In the genomic region with DNA sequence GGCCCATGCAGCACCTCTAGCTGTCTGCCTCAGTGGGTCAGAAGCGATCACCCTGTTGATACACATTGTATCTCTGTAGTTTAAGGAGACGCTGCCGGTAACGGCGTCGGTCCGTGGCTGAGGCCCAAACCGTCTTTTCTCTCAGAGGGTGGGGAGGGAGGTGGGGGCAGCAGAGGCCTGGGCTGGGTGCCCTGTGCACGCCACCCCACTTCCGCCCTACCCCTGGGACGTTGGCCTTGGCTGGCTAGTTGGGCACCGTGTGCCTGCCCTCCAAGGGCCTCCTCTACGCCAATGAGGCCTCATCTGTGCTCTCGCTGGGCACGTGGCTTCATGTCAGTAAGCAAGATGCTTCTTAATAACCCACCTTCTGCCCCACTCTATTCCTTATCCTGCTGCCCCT, we compare ENCODE assay signal across 13 cellular contexts. TPM values are rescaled to one million over a fixed set of nuclear protein-coding genes. Genes with fewer than 3 reads are reported as not detected.
DNase-seq lines count a peak whose midpoint lies in the region; ATAC-seq, FAIRE-seq and TF ChIP-seq lines count a peak whose summit lies in the region.
"Had no signal": no experiment of that assay in that cellular context is flagged by ENCODE, and none has a peak within 500 bp of the region (broad histone marks: within the 10 kb centered on the region; RNA-seq: fewer than 3 reads in every experiment).

No MANE protein-coding gene starts in this region.

- H3K4me3 Mint-ChIP-seq in activated CD4-positive, alpha-beta memory T cell treated with anti-CD3 and anti-CD28 coated beads, Interleukin-2, amount 10 ng/mL, durations not matched to agents 7 days and 5 days, result no peak overlapping the region
- H3K4me3 Mint-ChIP-seq: nephron had no signal

- in situ Hi-C loops in brain microvascular endothelial cell (cut with HindIII; ENCODE audit: low pct_ligation_motif_present, low sequenced_read_pairs), result no loop called here

- H3K4me3 ChIP-seq in keratinocyte (ENCODE audit: control insufficient read depth in 2 of 3, extremely low read depth in 1 of 3, insufficient read depth in 2 of 3, low read depth in 1 of 3, low read length in 3 of 3) (no peak overlapping the region), suprapubic skin (no peak overlapping the region), brain microvascular endothelial cell (ENCODE audit: low read depth, low read length) (no peak overlapping the region)

- peak; percentile 23 for DNase-seq in activated T-cell treated with anti-CD3 and anti-CD28 coated beads, Interleukin-2, amount 50 U/mL, for 1 hour
- DNase-seq in activated T-cell treated with anti-CD3 and anti-CD28 coated beads for 4 hours (no peak), keratinocyte (ENCODE audit: low read depth, low spot score) (peak; percentile 23), suprapubic skin (ENCODE audit: low spot score in 2 of 2) (peak in 1 of 2 donors; percentile 8), amygdala (lab: John Stamatoyannopoulos, UW) (no peak), brain microvascular endothelial cell (no peak)
- no peak for DNase-seq in activated CD4-positive, alpha-beta memory T cell treated with anti-CD3 and anti-CD28 coated beads, Interleukin-2, amount 10 ng/mL, durations not matched to agents 7 days and 5 days
- DNase-seq: DMS79 treated with DMSO at 0.1 percent for 48 hours, HCEC 1CT, islet precursor cell, NCI-H2227 treated with DMSO at 0.1 percent for 48 hours had no signal

- no peak for TF ChIP-seq POLR2A in suprapubic skin (IDR thresholded peaks at IDR 0.05)

- no peaks in the 10 kb centered on the region for H3K9me3 ChIP-seq in keratinocyte (ENCODE audit: control insufficient read depth, low read depth, low read length)
- no peaks in the 10 kb centered on the region for H3K9me3 ChIP-seq in suprapubic skin

- no peak for TF ChIP-seq EP300 in suprapubic skin (IDR thresholded peaks at IDR 0.05)

- H3K36me3 Mint-ChIP-seq in activated CD4-positive, alpha-beta memory T cell treated with anti-CD3 and anti-CD28 coated beads, Interleukin-2, amount 10 ng/mL, durations not matched to agents 7 days and 5 days (ENCODE audit: low read depth), result peaks cover 46% of the 10 kb centered on the region

- ATAC-seq in HG03460 (IDR thresholded peaks at IDR 0.05; ENCODE audit: unreplicated experiment), result no peak

- H3K4me1 Mint-ChIP-seq in activated CD4-positive, alpha-beta memory T cell treated with anti-CD3 and anti-CD28 coated beads, Interleukin-2, amount 10 ng/mL, durations not matched to agents 7 days and 5 days, result peaks cover 44% of the 10 kb centered on the region

- H3K79me2 ChIP-seq in keratinocyte (ENCODE audit: control insufficient read depth, insufficient read depth, low read length), result peaks cover 35% of the 10 kb centered on the region

- dilution Hi-C loops in keratinocyte (cut with MboI; ENCODE audit: extremely low pct_ligation_motif_present, low sequenced_read_pairs), result no loop called here

- H3K36me3 ChIP-seq in keratinocyte (ENCODE audit: control insufficient read depth in 2 of 2, extremely low read depth in 1 of 2, insufficient read depth in 2 of 2, low read length in 2 of 2) (peaks cover 36 to 43% of the 10 kb centered on the region in 2 experiments), suprapubic skin (peaks cover 47% of the 10 kb centered on the region), brain microvascular endothelial cell (replicated peaks) (peaks cover 57% of the 10 kb centered on the region)

- H4K20me1 ChIP-seq in keratinocyte (ENCODE audit: control insufficient read depth, extremely low read depth, insufficient read depth, low read length), result peaks cover 22% of the 10 kb centered on the region

- no peak for FAIRE-seq in keratinocyte (lab: Jason Lieb, UNC)

- peaks cover 8% of the 10 kb centered on the region for H3K9me1 ChIP-seq in keratinocyte (ENCODE audit: control insufficient read depth, extremely low read depth, insufficient read depth, low read length)

- no peak overlapping the region for H3K27ac ChIP-seq in keratinocyte (ENCODE audit: control insufficient read depth, insufficient read depth, low read length)
- peak overlapping the region; percentile 80 for H3K27ac ChIP-seq in suprapubic skin
- H3K27ac ChIP-seq in brain microvascular endothelial cell, result no peak overlapping the region

- no peak overlapping the region for H2AFZ ChIP-seq in keratinocyte (ENCODE audit: control insufficient read depth, low read length)

- H3K9ac ChIP-seq in keratinocyte (ENCODE audit: control insufficient read depth, extremely low read depth, insufficient read depth, low read length), result no peak overlapping the region

- TF ChIP-seq CTCF in keratinocyte (optimal IDR thresholded peaks at IDR 0.05 in 1 of 3, IDR thresholded peaks at IDR 0.05 in 1 of 3, conservative IDR thresholded peaks at IDR 0.05 in 1 of 3; ENCODE audit: extremely low read depth in 1 of 3, insufficient read depth in 2 of 3, low read length in 3 of 3), result no peak
- no peak for TF ChIP-seq CTCF in suprapubic skin (IDR thresholded peaks at IDR 0.05)
- no peak for TF ChIP-seq CTCF in brain microvascular endothelial cell (IDR thresholded peaks at IDR 0.05; ENCODE audit: low read depth, low read length, missing control alignments)

- H3K27ac Mint-ChIP-seq in activated CD4-positive, alpha-beta memory T cell treated with anti-CD3 and anti-CD28 coated beads, Interleukin-2, amount 10 ng/mL, durations not matched to agents 7 days and 5 days, result peak overlapping the region; percentile 0
- H3K27ac Mint-ChIP-seq: nephron had no signal

- H3K4me1 ChIP-seq in keratinocyte (ENCODE audit: control insufficient read depth, extremely low read depth, insufficient read depth, low read length) (peaks cover 67% of the 10 kb centered on the region), suprapubic skin (peaks cover 76% of the 10 kb centered on the region)

- WGBS in suprapubic skin, result 61% methylated on average over 14 of the region's 15 CpGs

- no peaks in the 10 kb centered on the region for H3K27me3 Mint-ChIP-seq in activated CD4-positive, alpha-beta memory T cell treated with anti-CD3 and anti-CD28 coated beads, Interleukin-2, amount 10 ng/mL, durations not matched to agents 7 days and 5 days

- H3K4me2 ChIP-seq in keratinocyte (ENCODE audit: control insufficient read depth, extremely low read depth, insufficient read depth, low read depth, low read length), result no peak overlapping the region

- H3K27me3 ChIP-seq in keratinocyte (ENCODE audit: control insufficient read depth, extremely low read depth, insufficient read depth, low read length), result no peaks in the 10 kb centered on the region
- no peaks in the 10 kb centered on the region for H3K27me3 ChIP-seq in suprapubic skin
- H3K27me3 ChIP-seq in brain microvascular endothelial cell (replicated peaks), result no peaks in the 10 kb centered on the region

- H3K9me3 Mint-ChIP-seq in activated CD4-positive, alpha-beta memory T cell treated with anti-CD3 and anti-CD28 coated beads, Interleukin-2, amount 10 ng/mL, durations not matched to agents 7 days and 5 days, result no peaks in the 10 kb centered on the region
- H3K9me3 Mint-ChIP-seq: nephron had no signal

- CTCF ChIA-PET in activated CD4-positive, alpha-beta memory T cell treated with anti-CD3 and anti-CD28 coated beads, Interleukin-2, amount 10 ng/mL, durations not matched to agents 7 days and 5 days (lab: Charles Lee), result interaction anchor here (1.2 to 4.4 kb wide), 2 partner anchors 9 to 23 kb away, joined by 3 to 64 read pairs; no protein-coding TSS in a partner anchor

- POLR2A ChIA-PET in activated CD4-positive, alpha-beta memory T cell treated with anti-CD3 and anti-CD28 coated beads, Interleukin-2, amount 10 ng/mL, durations not matched to agents 7 days and 5 days (lab: Charles Lee), result interaction anchor here (7.5 kb wide), 1 partner anchor 9 kb away, joined by 99 read pairs; a partner anchor contains a TSS

RNA-seq across cellular contexts. Expression of a gene that starts 9.4 kb away (rescaled TPM):
- total RNA-seq in activated CD4-positive, alpha-beta memory T cell treated with anti-CD3 and anti-CD28 coated beads, Interleukin-2, amount 10 ng/mL, durations not matched to agents 7 days and 5 days, result 10 to 100 TPM; 29.9 to 31.1 TPM
- 17.5 to 55.5 TPM (median 24.4 TPM) in 3 replicates for polyA plus RNA-seq in keratinocyte
- 6.5 TPM for polyA plus RNA-seq in keratinocyte (2011; ENCODE audit: low read depth)
- polyA plus RNA-seq in keratinocyte (2011; cell fraction: cytosol; rRNA removed), result 13.2 and 25.4 TPM in 2 replicates
- 80.2 and 112 TPM in 2 replicates for polyA plus RNA-seq in keratinocyte (2011; cell fraction: nucleus; rRNA removed)
- polyA plus RNA-seq in keratinocyte (2012; ENCODE audit: low replicate concordance), result 12.7 and 22.0 TPM in 2 replicates
- 20.3 to 30.9 TPM (median 21.1 TPM) in 3 replicates for polyA minus RNA-seq in keratinocyte
- 23.2 TPM for polyA minus RNA-seq in keratinocyte (2011; cell fraction: cytosol; rRNA and poly(A)+ RNA removed)
- 45.8 and 47.0 TPM in 2 replicates for polyA minus RNA-seq in keratinocyte (2011; cell fraction: nucleus; rRNA and poly(A)+ RNA removed)
- 100 to 1,000 TPM in 1 of 4 donors, 10 to 100 TPM in 3; 47.7 to 107 (median 56.1) TPM for total RNA-seq in suprapubic skin

RNA-seq across cellular contexts. Expression of a gene that starts 30.8 kb away (rescaled TPM):
- 10 to 100 TPM; 63.7 to 64.2 TPM for total RNA-seq in activated CD4-positive, alpha-beta memory T cell treated with anti-CD3 and anti-CD28 coated beads, Interleukin-2, amount 10 ng/mL, durations not matched to agents 7 days and 5 days
- polyA plus RNA-seq in keratinocyte, result 38.9 to 51.9 TPM (median 49.3 TPM) in 3 replicates
- polyA plus RNA-seq in keratinocyte (2011; ENCODE audit: low read depth), result 134 TPM
- polyA plus RNA-seq in keratinocyte (2011; cell fraction: cytosol; rRNA removed), result 44.0 and 69.9 TPM in 2 replicates
- 38.9 and 49.7 TPM in 2 replicates for polyA plus RNA-seq in keratinocyte (2011; cell fraction: nucleus; rRNA removed)
- polyA plus RNA-seq in keratinocyte (2012; ENCODE audit: low replicate concordance), result 40.6 and 65.0 TPM in 2 replicates
- polyA minus RNA-seq in keratinocyte, result 6.8 to 22.2 TPM (median 15.4 TPM) in 3 replicates
- 25.9 TPM for polyA minus RNA-seq in keratinocyte (2011; cell fraction: cytosol; rRNA and poly(A)+ RNA removed)
- polyA minus RNA-seq in keratinocyte (2011; cell fraction: nucleus; rRNA and poly(A)+ RNA removed), result 12.2 and 14.7 TPM in 2 replicates
- 100 to 1,000 TPM in 1 of 4 donors, 10 to 100 TPM in 3; 63.6 to 105 (median 68.7) TPM for total RNA-seq in suprapubic skin

Comparison
In these comparisons a context has a peak if more than half of its experiments do, and no peak if none do; other contexts are left out.
1. DNase-seq: peak in activated T-cell treated with anti-CD3 and anti-CD28 coated beads, Interleukin-2, amount 50 U/mL, for 1 hour (single experiment) and keratinocyte (single experiment); none in activated T-cell treated with anti-CD3 and anti-CD28 coated beads for 4 hours (single experiment), activated CD4-positive, alpha-beta memory T cell treated with anti-CD3 and anti-CD28 coated beads, Interleukin-2, amount 10 ng/mL, durations not matched to agents 7 days and 5 days (single experiment), amygdala (0 of 56) and brain microvascular endothelial cell (single experiment).